13 cellular contexts compared by ENCODE assay signal in the genomic region with DNA sequence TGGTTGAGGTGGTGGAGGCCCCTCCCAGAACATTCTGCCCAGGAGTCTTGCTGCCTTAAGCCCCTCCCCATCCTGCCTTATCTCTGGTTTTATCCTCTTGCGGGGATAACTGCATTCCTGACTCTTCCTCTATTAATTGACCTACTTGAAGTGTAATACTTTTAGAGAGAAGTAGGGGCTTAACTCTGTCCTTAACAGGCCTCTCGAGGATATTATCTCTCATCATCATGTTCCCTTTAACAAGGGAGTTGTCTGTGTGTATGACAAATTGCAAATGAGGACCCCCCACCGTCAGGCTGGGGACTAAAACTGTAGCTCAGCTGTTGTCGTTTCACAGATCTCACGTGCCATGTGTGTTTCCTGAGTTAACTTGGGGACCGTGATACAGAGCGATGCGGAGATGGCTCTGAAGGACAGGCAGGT.
DNase-seq lines count a peak whose midpoint lies in the region; ATAC-seq and TF ChIP-seq lines count a peak whose summit lies in the region.
"Had no signal": no experiment of that assay in that cellular context is flagged by ENCODE, and none has a peak within 500 bp of the region (broad histone marks: within the 10 kb centered on the region; RNA-seq: fewer than 3 reads in every experiment).

No MANE protein-coding gene starts in this region.

- ATAC-seq in T-helper 17 cell, result no peak
- no peak for ATAC-seq in GM21515 (IDR thresholded peaks at IDR 0.05; ENCODE audit: unreplicated experiment)
- ATAC-seq in upper lobe of left lung (ENCODE audit: low FRiP score in 2 of 2), result no peak

- peaks cover 2 to 22% of the 10 kb centered on the region in 2 donors for H3K36me3 Mint-ChIP-seq in CD4-positive, alpha-beta memory T cell
- peaks cover 7% of the 10 kb centered on the region for H3K36me3 Mint-ChIP-seq in T-helper 17 cell (ENCODE audit: low read depth)

- H3K9me3 ChIP-seq in A673 (ENCODE audit: low read depth, low read length, poor library complexity, severe bottlenecking) (peaks cover 6% of the 10 kb centered on the region), T-helper 17 cell (ENCODE audit: control insufficient read depth, low read length, poor library complexity, severe bottlenecking) (no peaks in the 10 kb centered on the region), upper lobe of left lung (no peaks in the 10 kb centered on the region)
- H3K9me3 ChIP-seq in CD4-positive, alpha-beta memory T cell (ENCODE audit: control insufficient read depth in 1 of 2, low read length in 2 of 2), result no peaks in the 10 kb centered on the region
- H3K9me3 ChIP-seq: mucosa of descending colon, SK-N-SH had no signal

- BruUV-seq in A673 (replicated peaks; lab: Mats Ljungman, UMichigan), result no TSS peak

- no peak for TF ChIP-seq CTCF in A673 (conservative IDR thresholded peaks at IDR 0.05; ENCODE audit: low read depth, low read length)
- TF ChIP-seq CTCF in choroid plexus epithelial cell (conservative IDR thresholded peaks at IDR 0.05; ENCODE audit: low read depth, low read length), result no peak
- no peak for TF ChIP-seq CTCF in upper lobe of left lung (IDR thresholded peaks at IDR 0.05)

- H3K27me3 ChIP-seq in A673 (replicated peaks; ENCODE audit: insufficient read depth, low read depth, low read length, poor library complexity) (no peaks in the 10 kb centered on the region), upper lobe of left lung (no peaks in the 10 kb centered on the region)
- H3K27me3 ChIP-seq in CD4-positive, alpha-beta memory T cell (ENCODE audit: insufficient read depth, low read length), result no peaks in the 10 kb centered on the region

- no peaks in the 10 kb centered on the region for H3K27me3 Mint-ChIP-seq in CD4-positive, alpha-beta memory T cell
- H3K27me3 Mint-ChIP-seq in T-helper 17 cell, result no peaks in the 10 kb centered on the region

- H3K4me3 ChIP-seq in A673 (ENCODE audit: low read depth, low read length, poor library complexity, severe bottlenecking), result no peak overlapping the region
- H3K4me3 ChIP-seq in CD4-positive, alpha-beta memory T cell (ENCODE audit: low read length in 2 of 2), result no peak overlapping the region
- H3K4me3 ChIP-seq in choroid plexus epithelial cell (ENCODE audit: low read depth, low read length), result no peak overlapping the region
- H3K4me3 ChIP-seq in upper lobe of left lung, result no peak overlapping the region
- H3K4me3 ChIP-seq: mucosa of descending colon had no signal

- no peaks in the 10 kb centered on the region for H3K36me3 ChIP-seq in A673 (ENCODE audit: insufficient read depth, low read length, poor library complexity, severe bottlenecking)
- no peaks in the 10 kb centered on the region for H3K36me3 ChIP-seq in CD4-positive, alpha-beta memory T cell (ENCODE audit: insufficient read depth, low read length)
- H3K36me3 ChIP-seq in upper lobe of left lung, result no peaks in the 10 kb centered on the region

- H3K27ac ChIP-seq in A673 (ENCODE audit: low read depth, low read length, poor library complexity, severe bottlenecking), result no peak overlapping the region
- no peak overlapping the region for H3K27ac ChIP-seq in CD4-positive, alpha-beta memory T cell (ENCODE audit: low read depth, low read length)
- no peak overlapping the region for H3K27ac ChIP-seq in upper lobe of left lung

- no peak for TF ChIP-seq EP300 in upper lobe of left lung (IDR thresholded peaks at IDR 0.05)

- H3K4me1 ChIP-seq in A673 (ENCODE audit: insufficient read depth, low read length, poor library complexity, severe bottlenecking), result peaks cover 23% of the 10 kb centered on the region
- H3K4me1 ChIP-seq in CD4-positive, alpha-beta memory T cell (ENCODE audit: insufficient read depth, low read length), result peaks cover 54% of the 10 kb centered on the region
- H3K4me1 ChIP-seq in upper lobe of left lung, result peaks cover 12 to 15% (median 14%) of the 10 kb centered on the region in 4 donors

- DNase-seq in A673 (ENCODE audit: low spot score), result peak; percentile 94
- no peak for DNase-seq in CD4-positive, alpha-beta memory T cell
- DNase-seq in T-helper 17 cell, result no peak
- DNase-seq in choroid plexus epithelial cell (ENCODE audit: low read depth), result peak; percentile 23
- DNase-seq in erythroblast (lab: John Stamatoyannopoulos, UW), result no peak
- no peak for DNase-seq in cerebellar cortex (ENCODE audit: low spot score)
- DNase-seq in upper lobe of left lung, result no peak
- DNase-seq: central memory CD4-positive, alpha-beta T cell; DMS 273 treated with DMSO at 0.1 percent for 48 hours; effector memory CD4-positive, alpha-beta T cell had no signal

- intact Hi-C loops in A673 (cut with micrococcal nuclease; ENCODE audit: unreplicated experiment), result no loop called here
- intact Hi-C loops in CD4-positive, alpha-beta memory T cell (cut with micrococcal nuclease), result no loop called here

- peak overlapping the region in 4 of 7 donors; percentile 14 to 79 (median 42) for H3K27ac Mint-ChIP-seq in CD4-positive, alpha-beta memory T cell
- H3K27ac Mint-ChIP-seq in T-helper 17 cell, result peak overlapping the region; percentile 90

- CTCF ChIA-PET in A673 (lab: Charles Lee), result no interaction called here
- CTCF ChIA-PET in CD4-positive, alpha-beta memory T cell (lab: Charles Lee; ENCODE audit: partially characterized antibody), result no interaction called here

- TF ChIP-seq POLR2A in erythroblast (IDR thresholded peaks at IDR 0.05; ENCODE audit: low read length), result no peak
- no peak for TF ChIP-seq POLR2A in upper lobe of left lung (IDR thresholded peaks at IDR 0.05)

- peaks cover 0 to 3% (median 0%) of the 10 kb centered on the region in 8 donors for H3K9me3 Mint-ChIP-seq in CD4-positive, alpha-beta memory T cell

- H3K4me1 Mint-ChIP-seq in CD4-positive, alpha-beta memory T cell, result peaks cover 39 to 74% (median 57%) of the 10 kb centered on the region in 4 donors
- peaks cover 42% of the 10 kb centered on the region for H3K4me1 Mint-ChIP-seq in T-helper 17 cell

- peak overlapping the region in 1 of 8 donors; percentile 56 for H3K4me3 Mint-ChIP-seq in CD4-positive, alpha-beta memory T cell
- H3K4me3 Mint-ChIP-seq in T-helper 17 cell, result no peak overlapping the region

- POLR2A ChIA-PET in A673 (lab: Charles Lee; ENCODE audit: low non-redundant PET), result no interaction called here
- POLR2A ChIA-PET in CD4-positive, alpha-beta memory T cell (lab: Charles Lee; ENCODE audit: partially characterized antibody), result interaction anchor here (1.7 to 3.0 kb wide), 3 partner anchors 13 to 241 kb away, joined by 5 to 21 read pairs (median 5); no protein-coding TSS in a partner anchor

- WGBS in upper lobe of left lung, 2 donors, result 87 to 91% methylated on average over 8 of the region's 8 CpGs

Comparison
In these comparisons a context has a peak if more than half of its experiments do, and no peak if none do; other contexts are left out.
1. DNase-seq: peak in A673 (single experiment) and choroid plexus epithelial cell (single experiment); none in CD4-positive, alpha-beta memory T cell (0 of 5), T-helper 17 cell (0 of 3), erythroblast (0 of 2), cerebellar cortex (single experiment) and upper lobe of left lung (0 of 2).